ENCODE assay signal across 3 cellular contexts in the genomic region with DNA sequence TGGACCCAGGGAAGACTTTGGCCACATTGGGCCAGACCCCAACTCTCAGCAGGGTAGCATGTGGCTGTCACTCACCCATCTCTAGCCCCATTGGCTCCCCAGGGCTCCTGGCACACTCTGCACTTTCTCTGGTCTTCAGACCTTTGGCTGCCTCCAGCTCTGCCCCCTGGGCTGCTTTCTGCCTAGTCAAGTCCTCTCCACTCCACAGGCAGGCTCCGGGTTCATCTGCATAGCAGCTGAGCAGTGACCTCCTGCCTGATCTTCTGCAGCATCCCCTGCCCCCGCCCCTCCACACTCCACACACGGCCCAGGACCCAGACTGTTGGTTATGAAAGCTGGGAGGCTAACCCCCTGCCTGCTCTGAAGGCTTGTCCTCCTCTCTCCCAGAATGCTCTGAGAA.
TF ChIP-seq lines count a peak whose summit lies in the region.

No MANE protein-coding gene starts in this region.

TF ChIP-seq in HepG2, 621 proteins besides CTCF, POLR2A, EP300 and RAD21:
- TF ChIP-seq YEATS4 (CRISPR knock-in tag; IDR thresholded peaks at IDR 0.05; ENCODE audit: borderline replicate concordance) (no peak), ZNF687 (CRISPR knock-in tag; IDR thresholded peaks at IDR 0.05) (peak; percentile 18; the same call in 1 of the 2 replicates)

TF ChIP-seq in HEK293, 187 proteins besides CTCF, POLR2A, EP300 and RAD21:
- TF ChIP-seq WT1 (tag by site-specific recombination; IDR thresholded peaks at IDR 0.05) (no peak), ZIC2 (tag by site-specific recombination; IDR thresholded peaks at IDR 0.05) (peak; percentile 96), ZNF184 (tag by site-specific recombination; IDR thresholded peaks at IDR 0.05) (no peak), ZNF169 (tag by site-specific recombination; IDR thresholded peaks at IDR 0.05) (no peak), GLIS1 (tag by site-specific recombination; IDR thresholded peaks at IDR 0.05) (peak; percentile 94)

TF ChIP-seq in H1, 55 proteins besides CTCF, POLR2A, EP300 and RAD21:
- TF ChIP-seq CREB1 (IDR thresholded peaks at IDR 0.05) = no peak
- TF ChIP-seq POLR2AphosphoS5 (IDR thresholded peaks at IDR 0.05; ENCODE audit: low read depth, low read length) = no peak
- no peak for TF ChIP-seq SRF (IDR thresholded peaks at IDR 0.05; ENCODE audit: low read depth, low read length)
- no peak for TF ChIP-seq KDM4A (IDR thresholded peaks at IDR 0.05; ENCODE audit: low read depth, low read length, severe bottlenecking)
